In the genomic region with DNA sequence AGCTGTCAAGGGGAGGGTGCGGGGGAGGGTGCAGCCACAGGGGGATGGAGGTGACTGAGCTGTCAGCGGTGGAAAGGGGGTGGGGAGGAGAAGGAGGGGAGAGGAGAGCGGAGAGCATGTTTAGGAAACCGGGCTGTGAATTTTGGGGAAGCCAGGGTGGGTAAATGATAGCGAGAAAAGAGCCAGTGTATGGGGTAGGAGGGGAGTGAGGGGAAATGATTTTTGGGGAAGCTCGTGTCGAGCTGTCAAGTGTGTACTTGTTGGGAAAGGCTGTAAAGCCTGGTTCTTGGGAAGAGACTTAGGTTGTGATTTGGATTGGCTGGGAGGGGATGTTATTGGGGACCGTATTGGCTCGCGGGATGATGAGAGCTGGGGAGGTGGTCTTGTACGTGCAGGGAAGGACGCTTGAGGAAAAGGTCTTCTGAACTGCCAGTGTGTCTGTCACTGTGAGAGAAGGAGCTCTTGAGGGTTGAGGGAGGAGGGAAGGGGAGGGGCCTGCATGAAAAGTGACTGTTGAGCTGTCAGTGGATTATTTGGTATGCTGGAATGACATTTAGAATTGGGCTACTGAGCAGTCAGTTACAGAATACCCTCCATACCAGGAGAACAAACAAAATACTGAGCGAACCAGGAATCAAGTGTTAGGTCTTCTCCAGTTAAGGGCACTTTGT, we compare ENCODE assay signal across 8 cellular contexts. TPM values are rescaled to one million over a fixed set of nuclear protein-coding genes. Genes with fewer than 3 reads are reported as not detected.
DNase-seq lines count a peak whose midpoint lies in the region; ATAC-seq and TF ChIP-seq lines count a peak whose summit lies in the region.

No MANE protein-coding gene starts in this region.

- no peaks in the 10 kb centered on the region for H3K27me3 Mint-ChIP-seq in CD4-positive, alpha-beta T cell
- H3K27me3 Mint-ChIP-seq in activated B cell treated with CpG ODN at 0.5 μM for 24 hours: no peaks in the 10 kb centered on the region

- no peaks in the 10 kb centered on the region for H3K9me3 Mint-ChIP-seq in CD4-positive, alpha-beta T cell
- H3K9me3 Mint-ChIP-seq in activated B cell treated with CpG ODN at 0.5 μM for 24 hours: no peaks in the 10 kb centered on the region

- intact Hi-C loops in CD4-positive, alpha-beta T cell (cut with DNase I, micrococcal nuclease): loop anchor here (5.0 kb wide), 3 partner anchors 99 to 256 kb away; partner anchors contain the start of gene FASTKD1 (in 1 of the 2)
- intact Hi-C loops in activated B cell treated with CpG ODN at 0.5 μM for 24 hours (cut with micrococcal nuclease): no loop called here
- intact Hi-C loops in colonic mucosa (cut with DNase I): loop anchor here (5.0 kb wide), 1 partner anchor 99 kb away; no protein-coding TSS in a partner anchor

- peaks cover 11% of the 10 kb centered on the region for H3K4me1 ChIP-seq in colonic mucosa

- peak overlapping the region; percentile 94 for H3K4me3 Mint-ChIP-seq in CD4-positive, alpha-beta T cell
- H3K4me3 Mint-ChIP-seq in activated B cell treated with CpG ODN at 0.5 μM for 24 hours: peak overlapping the region; percentile 95

- peak in 9 of 10 experiments; percentile 14 to 40 (median 29) for DNase-seq in CD4-positive, alpha-beta T cell
- DNase-seq in NCI-H146 (lab: John Stamatoyannopoulos, UW) (peak; percentile 10), activated B cell treated with CpG ODN at 0.5 μM for 24 hours (peak; percentile 27), colonic mucosa (peak; percentile 60), left kidney (ENCODE audit: low read depth, low spot score) (peak; percentile 76)
- peak; percentile 23 to 25 for DNase-seq in stimulated activated CD4-positive, alpha-beta T cell treated with anti-CD3 and anti-CD28 coated beads, Interleukin-2, amount 100 ng/mL, for 48 hours

- H3K4me1 Mint-ChIP-seq in CD4-positive, alpha-beta T cell (ENCODE audit: low read depth): peaks cover 69% of the 10 kb centered on the region
- peaks cover 47% of the 10 kb centered on the region for H3K4me1 Mint-ChIP-seq in activated B cell treated with CpG ODN at 0.5 μM for 24 hours

- peak overlapping the region; percentile 41 for H3K27ac ChIP-seq in CD4-positive, alpha-beta T cell (ENCODE audit: low read depth, low read length)
- H3K27ac ChIP-seq in colonic mucosa: peak overlapping the region; percentile 79

- no peaks in the 10 kb centered on the region for H3K36me3 ChIP-seq in colonic mucosa

- peak; percentile 45 for ATAC-seq in CD4-positive, alpha-beta T cell (ENCODE audit: poor library complexity)
- ATAC-seq in GM21447 (IDR thresholded peaks at IDR 0.05; ENCODE audit: unreplicated experiment): peak; percentile 12
- ATAC-seq in activated B cell treated with CpG ODN at 0.5 μM for 24 hours (ENCODE audit: low read depth): peak; percentile 6
- no peak for ATAC-seq in HG03175 (IDR thresholded peaks at IDR 0.05; ENCODE audit: unreplicated experiment)

- H3K9me3 ChIP-seq in CD4-positive, alpha-beta T cell (ENCODE audit: control insufficient read depth, low read length): no peaks in the 10 kb centered on the region
- H3K9me3 ChIP-seq in colonic mucosa: no peaks in the 10 kb centered on the region

- H3K9ac ChIP-seq in colonic mucosa (ENCODE audit: low read depth in 2 of 2, low read length in 2 of 2): peak overlapping the region; percentile 88 to 90

- CTCF ChIA-PET in CD4-positive, alpha-beta T cell (lab: Charles Lee): interaction anchor here (1.8 kb wide), 1 partner anchor 29 kb away, joined by 7 read pairs; the partner anchor contains the start of gene SSB
- CTCF ChIA-PET in activated B cell treated with CpG ODN at 0.5 μM for 24 hours (lab: Charles Lee): interaction anchor here (1.3 to 1.9 kb wide), 2 partner anchors 29 to 49 kb away, joined by 3 to 7 read pairs; partner anchors contain the start of gene SSB

- peak overlapping the region; percentile 91 for H3K4me3 ChIP-seq in colonic mucosa

- H3K36me3 Mint-ChIP-seq in CD4-positive, alpha-beta T cell (ENCODE audit: low read depth): peaks cover 40% of the 10 kb centered on the region
- H3K36me3 Mint-ChIP-seq in activated B cell treated with CpG ODN at 0.5 μM for 24 hours (ENCODE audit: low read depth): peaks cover 13% of the 10 kb centered on the region

- peak overlapping the region; percentile 76 for H3K27ac Mint-ChIP-seq in CD4-positive, alpha-beta T cell
- H3K27ac Mint-ChIP-seq in activated B cell treated with CpG ODN at 0.5 μM for 24 hours: peak overlapping the region; percentile 79

- no peaks in the 10 kb centered on the region for H3K27me3 ChIP-seq in CD4-positive, alpha-beta T cell (ENCODE audit: control insufficient read depth, insufficient read depth, low read length)
- H3K27me3 ChIP-seq in colonic mucosa: no peaks in the 10 kb centered on the region

- POLR2A ChIA-PET in CD4-positive, alpha-beta T cell (lab: Charles Lee): interaction anchor here (0.6 to 2.8 kb wide), 9 partner anchors 9 to 1100 kb away, joined by 3 to 18 read pairs (median 4); partner anchors contain the start of genes BBS5, CFAP210, GORASP2 and PHOSPHO2
- POLR2A ChIA-PET in activated B cell treated with CpG ODN at 0.5 μM for 24 hours (lab: Charles Lee): interaction anchor here (1.3 to 3.0 kb wide), 3 partner anchors 26 to 134 kb away, joined by 6 to 26 read pairs (median 11); partner anchors contain the start of genes CFAP210, PHOSPHO2 and SSB

- TF ChIP-seq CTCF in CD4-positive, alpha-beta T cell (IDR thresholded peaks at IDR 0.05): no peak
- no peak for TF ChIP-seq CTCF in activated B cell treated with CpG ODN at 0.5 μM for 24 hours (IDR thresholded peaks at IDR 0.05)
- TF ChIP-seq CTCF in colonic mucosa (IDR thresholded peaks at IDR 0.05): no peak

RNA-seq across cellular contexts. Expression of gene UBR3, which starts 1.0 kb away (rescaled TPM):
- total RNA-seq in CD4-positive, alpha-beta T cell: 10 to 100 TPM; 32.1 to 35.2 TPM
- total RNA-seq in activated B cell treated with CpG ODN at 0.5 μM for 24 hours (29.4 and 35.6 TPM in 2 replicates), colonic mucosa (10 to 100 TPM; 30.1 to 38.4 TPM)

RNA-seq across cellular contexts. Expression of gene METTL5, which starts 3.6 kb away (rescaled TPM):
- 10 to 100 TPM; 13.2 to 16.0 TPM for total RNA-seq in CD4-positive, alpha-beta T cell
- 48.3 and 51.1 TPM in 2 replicates for total RNA-seq in activated B cell treated with CpG ODN at 0.5 μM for 24 hours
- total RNA-seq in colonic mucosa: 10 to 100 TPM; 39.8 to 40.9 TPM

RNA-seq across cellular contexts. Expression of gene SSB, which starts 29.6 kb away (rescaled TPM):
- 100 to 1,000 TPM; 174 to 181 TPM for total RNA-seq in CD4-positive, alpha-beta T cell
- total RNA-seq in activated B cell treated with CpG ODN at 0.5 μM for 24 hours (94.7 and 100 TPM in 2 replicates), colonic mucosa (10 to 100 TPM; 49.5 to 83.4 TPM)

Comparison
In these comparisons a context has a peak if more than half of its experiments do, and no peak if none do; other contexts are left out.
1. DNase-seq: peak in every context shown above with its lines; median percentile 76 in left kidney; 60 in colonic mucosa; 29 in CD4-positive, alpha-beta T cell; 27 in activated B cell treated with CpG ODN at 0.5 μM for 24 hours; 24 in stimulated activated CD4-positive, alpha-beta T cell treated with anti-CD3 and anti-CD28 coated beads, Interleukin-2, amount 100 ng/mL, for 48 hours; 10 in NCI-H146.